ENCODE assay signal across 18 cellular contexts in the genomic region with DNA sequence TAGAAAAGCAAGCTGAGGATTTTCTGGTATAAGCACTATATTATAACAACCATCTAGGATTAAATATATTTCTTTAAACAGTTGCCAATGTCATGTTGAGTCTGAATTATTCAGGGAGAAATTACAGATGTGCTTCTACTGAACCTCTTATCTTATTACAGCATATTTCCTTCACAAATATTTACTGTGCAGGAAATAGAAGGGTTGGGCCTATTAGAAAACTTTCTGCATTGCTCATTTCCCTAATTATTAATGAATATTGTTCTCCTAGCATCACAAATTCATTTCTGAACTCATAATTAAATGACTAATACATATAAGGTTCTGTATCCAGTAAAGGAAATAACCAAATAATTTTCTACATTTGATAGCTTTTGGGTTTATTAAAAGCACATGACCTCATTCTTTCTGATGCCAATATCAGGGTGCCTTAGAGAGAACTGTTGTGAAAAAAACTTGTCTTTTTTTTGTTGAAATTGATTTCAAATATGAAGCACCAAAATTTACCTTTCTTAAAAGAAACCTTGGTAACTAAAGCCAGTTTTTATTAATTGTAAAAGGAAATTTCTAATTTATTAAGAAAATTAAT.
DNase-seq lines count a peak whose midpoint lies in the region; ATAC-seq and TF ChIP-seq lines count a peak whose summit lies in the region.
"Had no signal": no experiment of that assay in that cellular context is flagged by ENCODE, and none has a peak within 500 bp of the region (broad histone marks: within the 10 kb centered on the region; RNA-seq: fewer than 3 reads in every experiment).

No MANE protein-coding gene starts in this region.

- DNase-seq in Right ventricle myocardium superior (no peak), left cardiac atrium (no peak), SK-N-MC (ENCODE audit: low read depth, low spot score) (peak; percentile 22), pulmonary artery endothelial cell (ENCODE audit: low read depth, low spot score) (peak; percentile 62), NCI-H1105 treated with DMSO at 0.1 percent for 48 hours (lab: John Stamatoyannopoulos, UW) (no peak), aorta (no peak)
- DNase-seq: CD4-positive, alpha-beta memory T cell; DMS153; HCEC 1CT; MM.1S; NCI-H1092; NCI-H1694; NCI-H748 treated with DMSO at 0.1 percent for 48 hours; SIG-M5 had no signal

- TF ChIP-seq CTCF in gastroesophageal sphincter (IDR thresholded peaks at IDR 0.05), result no peak

- H3K4me3 ChIP-seq in SK-N-MC (no peak overlapping the region), gastroesophageal sphincter (no peak overlapping the region), aorta (ENCODE audit: low read length in 2 of 2) (no peak overlapping the region)
- H3K4me3 ChIP-seq: GM12878 had no signal

- TF ChIP-seq POLR2A in gastroesophageal sphincter (IDR thresholded peaks at IDR 0.05), result no peak

- peak; percentile 27 for ATAC-seq in Right ventricle myocardium superior (ENCODE audit: poor library complexity)
- no peak for ATAC-seq in left cardiac atrium
- peak; percentile 51 for ATAC-seq in gastroesophageal sphincter
- no peak for ATAC-seq in aorta (ENCODE audit: low FRiP score)
- ATAC-seq in GM18520 (IDR thresholded peaks at IDR 0.05; ENCODE audit: unreplicated experiment), result no peak
- ATAC-seq: GM12878 had no signal

- no peak for TF ChIP-seq EP300 in gastroesophageal sphincter (IDR thresholded peaks at IDR 0.05)

- H3K4me1 ChIP-seq in gastroesophageal sphincter, result no peaks in the 10 kb centered on the region
- no peaks in the 10 kb centered on the region for H3K4me1 ChIP-seq in aorta (ENCODE audit: control insufficient read depth in 1 of 2, insufficient read depth in 2 of 2, low read length in 2 of 2)

- H3K36me3 ChIP-seq in SK-N-MC (ENCODE audit: insufficient read depth, low read length), result no peaks in the 10 kb centered on the region
- no peaks in the 10 kb centered on the region for H3K36me3 ChIP-seq in gastroesophageal sphincter
- H3K36me3 ChIP-seq in aorta (ENCODE audit: control insufficient read depth in 1 of 2, insufficient read depth in 2 of 2, low read length in 1 of 2), result no peaks in the 10 kb centered on the region

- H3K27ac ChIP-seq in SK-N-MC, result 0 out of 2 replicates have a peak overlapping the region, but pooled peaks have one; percentile 26
- no peak overlapping the region for H3K27ac ChIP-seq in gastroesophageal sphincter
- H3K27ac ChIP-seq in aorta (ENCODE audit: low read depth in 1 of 2, low read length in 2 of 2), result no peak overlapping the region
- H3K27ac ChIP-seq: 22Rv1 had no signal

- no peak overlapping the region for H3K9ac ChIP-seq in SK-N-MC (ENCODE audit: insufficient read length)

- no peaks in the 10 kb centered on the region for H3K9me3 ChIP-seq in SK-N-MC (ENCODE audit: low read depth, low read length)
- H3K9me3 ChIP-seq in gastroesophageal sphincter, result no peaks in the 10 kb centered on the region
- H3K9me3 ChIP-seq in aorta (ENCODE audit: control insufficient read depth, low read length), result no peaks in the 10 kb centered on the region

- no peaks in the 10 kb centered on the region for H3K27me3 ChIP-seq in gastroesophageal sphincter
- no peaks in the 10 kb centered on the region for H3K27me3 ChIP-seq in aorta (ENCODE audit: control insufficient read depth in 1 of 2, insufficient read depth in 2 of 2, low read length in 1 of 2)

- intact Hi-C loops in Right ventricle myocardium superior (cut with DNase I), result no loop called here
- intact Hi-C loops in left cardiac atrium (cut with DNase I), result no loop called here
- intact Hi-C loops in aorta (cut with DNase I), result no loop called here

Comparison
In these comparisons a context has a peak if more than half of its experiments do, and no peak if none do; other contexts are left out.
1. ATAC-seq: peak in Right ventricle myocardium superior (single experiment) and gastroesophageal sphincter (single experiment); none in left cardiac atrium (0 of 2), aorta (single experiment) and GM18520 (single experiment).
2. DNase-seq: peak in SK-N-MC (single experiment) and pulmonary artery endothelial cell (single experiment); none in Right ventricle myocardium superior (single experiment), left cardiac atrium (single experiment), NCI-H1105 treated with DMSO at 0.1 percent for 48 hours (single experiment) and aorta (0 of 2).